In the genomic region with DNA sequence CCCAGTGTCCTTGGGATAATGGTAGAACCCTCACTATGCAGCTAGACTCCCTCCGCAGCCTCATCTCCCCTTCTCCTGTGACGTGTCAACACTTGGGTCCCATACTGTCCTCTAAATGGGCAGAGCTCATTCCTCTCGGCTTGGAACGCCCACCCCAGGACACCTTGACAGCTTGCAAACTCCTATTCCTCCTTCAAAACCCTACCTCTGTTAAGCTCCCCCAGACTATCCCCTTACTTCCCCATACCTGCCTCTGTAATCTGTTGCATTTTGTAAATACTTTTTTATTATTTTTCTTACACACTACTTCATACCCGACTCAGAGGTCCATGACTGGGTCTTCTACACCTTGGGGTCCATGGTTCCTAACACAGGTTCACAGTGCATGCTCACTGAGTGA, we compare ENCODE assay signal across 15 cellular contexts. TPM values are rescaled to one million over a fixed set of nuclear protein-coding genes. Genes with fewer than 3 reads are reported as not detected.
DNase-seq lines count a peak whose midpoint lies in the region; ATAC-seq and TF ChIP-seq lines count a peak whose summit lies in the region.
"Had no signal": no experiment of that assay in that cellular context is flagged by ENCODE, and none has a peak within 500 bp of the region (broad histone marks: within the 10 kb centered on the region; RNA-seq: fewer than 3 reads in every experiment).

No MANE protein-coding gene starts in this region.

- H3K27ac ChIP-seq in HEK293 (ENCODE audit: extremely low read depth, low read depth, low read length): no peak overlapping the region
- peak overlapping the region; percentile 81 for H3K27ac ChIP-seq in psoas muscle

- H3K36me3 ChIP-seq in HEK293 (ENCODE audit: control insufficient read depth in 2 of 2, insufficient read depth in 1 of 2, low read length in 2 of 2): peaks cover 0 to 64% of the 10 kb centered on the region in 2 experiments; a peak in 2 of 3 replicates
- H3K36me3 ChIP-seq in psoas muscle (ENCODE audit: insufficient read depth in 1 of 2, low read depth in 1 of 2): peaks cover 1 to 86% of the 10 kb centered on the region in 2 donors
- H3K36me3 ChIP-seq: BE2C had no signal

- H3K27me3 ChIP-seq in psoas muscle (ENCODE audit: insufficient read depth in 3 of 3, low read length in 2 of 3): no peaks in the 10 kb centered on the region
- H3K27me3 ChIP-seq: BE2C had no signal

- H3K9me3 Mint-ChIP-seq in endothelial cell (ENCODE audit: unreplicated experiment): no peaks in the 10 kb centered on the region
- H3K9me3 Mint-ChIP-seq in activated T-helper 2 cell treated with anti-CD3 and anti-CD28 coated beads, Interferon-gamma antibody, Interleukin-2, Interleukin-4, amounts not matched to agents 10 μg/mL and 5 μg/mL and 100 μg/mL, durations not matched to agents 14 hours and 24 hours and 36 hours: no peaks in the 10 kb centered on the region
- H3K9me3 Mint-ChIP-seq: CD4-positive, alpha-beta memory T cell had no signal

- intact Hi-C loops in psoas muscle (cut with DNase I): no loop called here
- intact Hi-C loops in activated T-helper 2 cell treated with anti-CD3 and anti-CD28 coated beads, Interferon-gamma antibody, Interleukin-2, Interleukin-4, amounts not matched to agents 10 μg/mL and 5 μg/mL and 100 μg/mL, durations not matched to agents 14 hours and 24 hours and 36 hours (cut with micrococcal nuclease): no loop called here

- CTCF ChIA-PET in HEK293 (lab: Yijun Ruan, JAX): interaction anchor here (1.2 to 2.8 kb wide), 3 partner anchors 10 to 32 kb away, joined by 3 to 17 read pairs (median 5); no protein-coding TSS in a partner anchor

- H3K4me3 ChIP-seq in HEK293 (ENCODE audit: low read depth, low read length): no peak overlapping the region
- H3K4me3 ChIP-seq in psoas muscle: no peak overlapping the region
- H3K4me3 ChIP-seq: K562 had no signal

- peaks cover 4% of the 10 kb centered on the region for H3K27me3 Mint-ChIP-seq in endothelial cell (ENCODE audit: unreplicated experiment)
- no peaks in the 10 kb centered on the region for H3K27me3 Mint-ChIP-seq in activated T-helper 2 cell treated with anti-CD3 and anti-CD28 coated beads, Interferon-gamma antibody, Interleukin-2, Interleukin-4, amounts not matched to agents 10 μg/mL and 5 μg/mL and 100 μg/mL, durations not matched to agents 14 hours and 24 hours and 36 hours (ENCODE audit: low read depth)

- no peak for ATAC-seq in SK-N-SH treated with all-trans-retinoic acid at 6 μM for 48 hours
- ATAC-seq in psoas muscle: no peak
- ATAC-seq: K562 had no signal

- H3K4me1 ChIP-seq in HEK293 (ENCODE audit: control insufficient read depth, insufficient read depth, low read length) (peaks cover 14% of the 10 kb centered on the region), psoas muscle (peaks cover 22% of the 10 kb centered on the region)

- peak overlapping the region; percentile 22 for H3K4me3 Mint-ChIP-seq in endothelial cell (ENCODE audit: unreplicated experiment)
- H3K4me3 Mint-ChIP-seq in activated T-helper 2 cell treated with anti-CD3 and anti-CD28 coated beads, Interferon-gamma antibody, Interleukin-2, Interleukin-4, amounts not matched to agents 10 μg/mL and 5 μg/mL and 100 μg/mL, durations not matched to agents 14 hours and 24 hours and 36 hours (ENCODE audit: low read depth): no peak overlapping the region
- H3K4me3 Mint-ChIP-seq: CD4-positive, alpha-beta memory T cell had no signal

- DNase-seq in endothelial cell (ENCODE audit: low spot score): no peak
- no peak for DNase-seq in psoas muscle
- no peak for DNase-seq in SHP77 treated with DMSO at 0.1 percent for 48 hours (lab: John Stamatoyannopoulos, UW)
- DNase-seq in activated T-helper 2 cell treated with anti-CD3 and anti-CD28 coated beads, Interferon-gamma antibody, Interleukin-2, Interleukin-4, amounts not matched to agents 10 μg/mL and 5 μg/mL and 100 μg/mL, durations not matched to agents 14 hours and 24 hours and 36 hours (ENCODE audit: low spot score): no peak
- DNase-seq in GM13977 (ENCODE audit: low spot score): no peak
- DNase-seq: BE2C; Calu3; CD4-positive, alpha-beta memory T cell; NCI-H1417 treated with DMSO at 0.1 percent for 48 hours; NCI-H2029 treated with DMSO at 0.1 percent for 48 hours; NCI-H524; SIG-M5 had no signal

- H3K36me3 Mint-ChIP-seq in endothelial cell (ENCODE audit: low read depth, unreplicated experiment): peaks cover 22% of the 10 kb centered on the region
- H3K36me3 Mint-ChIP-seq in activated T-helper 2 cell treated with anti-CD3 and anti-CD28 coated beads, Interferon-gamma antibody, Interleukin-2, Interleukin-4, amounts not matched to agents 10 μg/mL and 5 μg/mL and 100 μg/mL, durations not matched to agents 14 hours and 24 hours and 36 hours (ENCODE audit: low read depth): no peaks in the 10 kb centered on the region
- H3K36me3 Mint-ChIP-seq: CD4-positive, alpha-beta memory T cell had no signal

- no peak for TF ChIP-seq CTCF in HEK293 (tag by site-specific recombination; IDR thresholded peaks at IDR 0.05)
- TF ChIP-seq CTCF in endothelial cell (IDR thresholded peaks at IDR 0.05; ENCODE audit: unreplicated experiment): no peak
- no peak for TF ChIP-seq CTCF in psoas muscle (IDR thresholded peaks at IDR 0.05)
- no peak for TF ChIP-seq CTCF in GM13977 (IDR thresholded peaks at IDR 0.05; ENCODE audit: extremely low read depth, insufficient read depth, missing control alignments)

- in situ Hi-C loops in GM13977 (cut with MboI; ENCODE audit: low pct_unique_long_range_greater_than_20kb, low sequenced_read_pairs, unreplicated experiment): no loop called here

- H3K4me1 Mint-ChIP-seq in endothelial cell (ENCODE audit: unreplicated experiment): peaks cover 15% of the 10 kb centered on the region
- H3K4me1 Mint-ChIP-seq in activated T-helper 2 cell treated with anti-CD3 and anti-CD28 coated beads, Interferon-gamma antibody, Interleukin-2, Interleukin-4, amounts not matched to agents 10 μg/mL and 5 μg/mL and 100 μg/mL, durations not matched to agents 14 hours and 24 hours and 36 hours (ENCODE audit: low read depth): peaks cover 2% of the 10 kb centered on the region
- H3K4me1 Mint-ChIP-seq: CD4-positive, alpha-beta memory T cell had no signal

- POLR2A ChIA-PET in HEK293 (lab: Yijun Ruan, JAX): no interaction called here

- no peak overlapping the region for H3K27ac Mint-ChIP-seq in endothelial cell (ENCODE audit: unreplicated experiment)
- no peak overlapping the region for H3K27ac Mint-ChIP-seq in activated T-helper 2 cell treated with anti-CD3 and anti-CD28 coated beads, Interferon-gamma antibody, Interleukin-2, Interleukin-4, amounts not matched to agents 10 μg/mL and 5 μg/mL and 100 μg/mL, durations not matched to agents 14 hours and 24 hours and 36 hours
- H3K27ac Mint-ChIP-seq: CD4-positive, alpha-beta memory T cell had no signal

- WGBS in psoas muscle, 3 donors: 92 to 96% (median 95%) methylated on average over 5 of the region's 5 CpGs

- no peaks in the 10 kb centered on the region for H3K9me3 ChIP-seq in HEK293 (ENCODE audit: control insufficient read depth, insufficient read depth, low read depth, low read length)
- no peaks in the 10 kb centered on the region for H3K9me3 ChIP-seq in psoas muscle
- H3K9me3 ChIP-seq: BE2C had no signal

TF ChIP-seq in HEK293, 187 proteins besides CTCF, POLR2A, EP300 and RAD21:
- TF ChIP-seq, protein P1, sequence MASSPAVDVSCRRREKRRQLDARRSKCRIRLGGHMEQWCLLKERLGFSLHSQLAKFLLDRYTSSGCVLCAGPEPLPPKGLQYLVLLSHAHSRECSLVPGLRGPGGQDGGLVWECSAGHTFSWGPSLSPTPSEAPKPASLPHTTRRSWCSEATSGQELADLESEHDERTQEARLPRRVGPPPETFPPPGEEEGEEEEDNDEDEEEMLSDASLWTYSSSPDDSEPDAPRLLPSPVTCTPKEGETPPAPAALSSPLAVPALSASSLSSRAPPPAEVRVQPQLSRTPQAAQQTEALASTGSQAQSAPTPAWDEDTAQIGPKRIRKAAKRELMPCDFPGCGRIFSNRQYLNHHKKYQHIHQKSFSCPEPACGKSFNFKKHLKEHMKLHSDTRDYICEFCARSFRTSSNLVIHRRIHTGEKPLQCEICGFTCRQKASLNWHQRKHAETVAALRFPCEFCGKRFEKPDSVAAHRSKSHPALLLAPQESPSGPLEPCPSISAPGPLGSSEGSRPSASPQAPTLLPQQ (tag by site-specific recombination; IDR thresholded peaks at IDR 0.05): no peak
- TF ChIP-seq ZNF561 (tag by site-specific recombination; IDR thresholded peaks at IDR 0.05; ENCODE audit: borderline replicate concordance) (no peak), ZFP3 (tag by site-specific recombination; IDR thresholded peaks at IDR 0.05; ENCODE audit: low read depth) (peak; percentile 87)

TF ChIP-seq in SK-N-SH treated with all-trans-retinoic acid at 6 μM for 48 hours, 23 proteins besides CTCF, POLR2A, EP300 and RAD21:
- no peak for TF ChIP-seq CREB5 (CRISPR knock-in tag; IDR thresholded peaks at IDR 0.05; ENCODE audit: low read depth)
- peak; percentile 88 for TF ChIP-seq ZFP3 (CRISPR knock-in tag; IDR thresholded peaks at IDR 0.05)

RNA-seq across cellular contexts. Expression of gene STEAP3, which starts 28.0 kb away (rescaled TPM):
- 17.9 TPM for total RNA-seq in endothelial cell (ENCODE audit: unreplicated experiment)
- total RNA-seq in psoas muscle: 10 to 100 TPM; 12.3 to 47.4 (median 22.8) TPM
- 10 to 100 TPM in 1 of 3 donors, 1 to 10 TPM in 2; 8.6 to 15.7 (median 8.9) TPM for polyA plus RNA-seq in psoas muscle
- 0.55 and 0.78 TPM in 2 replicates for total RNA-seq in activated T-helper 2 cell treated with anti-CD3 and anti-CD28 coated beads, Interferon-gamma antibody, Interleukin-2, Interleukin-4, amounts not matched to agents 10 μg/mL and 5 μg/mL and 100 μg/mL, durations not matched to agents 14 hours and 24 hours and 36 hours
- polyA plus RNA-seq: CD4-positive, alpha-beta memory T cell had no signal

Comparison
In these comparisons a context has a peak if more than half of its experiments do, and no peak if none do; other contexts are left out.
1. Of the 2 proteins assayed by ChIP-seq in both HEK293 and SK-N-SH treated with all-trans-retinoic acid at 6 μM for 48 hours: peak only in HEK293: none; only in SK-N-SH treated with all-trans-retinoic acid at 6 μM for 48 hours: none; in both: ZFP3; in neither: 1.